ENCODE assay signal across 9 cellular contexts in the genomic region with DNA sequence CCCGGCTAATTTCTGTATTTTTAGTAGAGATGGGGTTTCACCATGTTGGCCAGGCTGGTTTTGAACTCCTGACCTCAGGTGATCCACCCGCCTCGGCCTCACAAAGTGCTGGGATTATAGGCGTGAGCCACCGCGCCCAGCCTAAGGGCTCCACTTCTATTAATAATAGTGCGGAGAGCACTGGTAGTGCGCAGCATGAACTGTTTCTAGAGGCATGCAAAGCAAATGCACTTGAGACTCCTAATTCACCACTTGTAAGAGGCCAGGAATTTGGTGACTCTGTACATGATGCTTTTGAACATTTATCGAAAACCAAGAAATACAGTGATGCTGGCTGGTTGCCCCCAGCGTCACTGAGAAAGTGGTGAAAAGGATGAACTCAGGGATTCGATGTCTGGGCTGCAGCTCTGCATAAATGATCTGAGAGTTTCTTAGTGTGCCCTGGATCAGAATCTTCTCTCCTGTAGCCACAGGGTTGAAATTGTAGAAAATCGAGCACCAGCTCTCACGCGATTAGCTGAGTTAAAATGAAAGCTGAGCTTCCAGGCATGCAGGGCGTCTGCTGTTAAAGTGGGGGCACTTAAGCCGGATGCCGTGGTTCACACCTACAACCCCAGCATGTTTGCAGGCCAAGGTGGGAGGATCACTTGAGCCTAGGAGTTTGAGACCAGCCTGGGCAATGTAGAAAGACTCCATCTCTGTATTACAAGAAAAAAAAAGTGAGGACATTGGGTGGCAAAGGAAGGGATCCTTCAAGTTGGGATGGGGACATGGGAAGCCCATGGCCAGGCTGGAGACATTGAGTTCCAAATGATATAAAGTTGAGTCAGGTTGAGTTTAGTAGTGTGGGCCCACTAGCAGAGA. TPM values are rescaled to one million over a fixed set of nuclear protein-coding genes. Genes with fewer than 3 reads are reported as not detected.
A peak's percentile ranks its signal among the peaks of the same experiment; 100 is the strongest.
DNase-seq lines count a peak whose midpoint lies in the region; ATAC-seq, FAIRE-seq and TF ChIP-seq lines count a peak whose summit lies in the region.
"Had no signal": no experiment of that assay in that cellular context is flagged by ENCODE, and none has a peak within 500 bp of the region (broad histone marks: within the 10 kb centered on the region; RNA-seq: fewer than 3 reads in every experiment).

No MANE protein-coding gene starts in this region.

- TF ChIP-seq CTCF in astrocyte (IDR thresholded peaks at IDR 0.05; ENCODE audit: insufficient read depth, low read depth, low read length) = no peak

- no peak overlapping the region for H3K27ac ChIP-seq in astrocyte (ENCODE audit: low read depth, low read length)

- peak overlapping the region; percentile 81 for H3K4me3 Mint-ChIP-seq in astrocyte (ENCODE audit: unreplicated experiment)

- H3K4me3 ChIP-seq in astrocyte (ENCODE audit: insufficient read depth, low read depth, low read length) = no peak overlapping the region

- DNase-seq in GM12891 (ENCODE audit: insufficient read length, low spot score) (no peak), astrocyte (ENCODE audit: low read depth) (peak; percentile 41), NCI-H82 (lab: John Stamatoyannopoulos, UW) (no peak), A172 (ENCODE audit: low spot score) (no peak), NCI-H1436 treated with DMSO at 0.1 percent for 48 hours (lab: John Stamatoyannopoulos, UW) (no peak), DMS53 (lab: John Stamatoyannopoulos, UW) (no peak)
- DNase-seq in stimulated activated CD4-positive, alpha-beta T cell treated with anti-CD3 and anti-CD28 coated beads, Interleukin-4, amount 100 ng/mL, for 4 hours = peak; percentile 36 to 53
- DNase-seq: NCI-H524 treated with DMSO at 0.1 percent for 48 hours had no signal

- no peaks in the 10 kb centered on the region for H3K27me3 Mint-ChIP-seq in astrocyte (ENCODE audit: low read depth, unreplicated experiment)

- no peak overlapping the region for H2AFZ ChIP-seq in astrocyte (ENCODE audit: low read depth, low read length)

- TF ChIP-seq POLR2A in GM12891 (IDR thresholded peaks at IDR 0.05; ENCODE audit: low read depth, low read length) = no peak

- peaks cover 6% of the 10 kb centered on the region for H3K79me2 ChIP-seq in astrocyte (ENCODE audit: insufficient read depth, low read length)

- no peaks in the 10 kb centered on the region for H3K9me3 Mint-ChIP-seq in astrocyte (ENCODE audit: unreplicated experiment)

- H3K36me3 ChIP-seq in astrocyte (ENCODE audit: insufficient read depth, low read length) = no peaks in the 10 kb centered on the region

- H3K4me2 ChIP-seq in astrocyte (ENCODE audit: low read length) = no peak overlapping the region

- peaks cover 7% of the 10 kb centered on the region for H3K4me1 ChIP-seq in astrocyte (ENCODE audit: insufficient read depth, low read length)

- no peaks in the 10 kb centered on the region for H3K27me3 ChIP-seq in astrocyte (ENCODE audit: insufficient read depth, low read length)

- ATAC-seq in activated CD4-positive, CD25-positive, alpha-beta regulatory T cell treated with anti-CD3 and anti-CD28 coated beads, Interleukin-2, amount 50 U/mL, for 24 hours = peak; percentile 46 to 55

- FAIRE-seq in GM12891 (lab: Jason Lieb, UNC) = peak; percentile 75
- no peak for FAIRE-seq in astrocyte (lab: Jason Lieb, UNC)

- H3K9me3 ChIP-seq in astrocyte (ENCODE audit: insufficient read depth, low read depth, low read length) = no peaks in the 10 kb centered on the region

- H3K27ac Mint-ChIP-seq in astrocyte (ENCODE audit: unreplicated experiment) = no peak overlapping the region

- H3K9ac ChIP-seq in astrocyte (ENCODE audit: low read length) = no peak overlapping the region

- H3K4me1 Mint-ChIP-seq in astrocyte (ENCODE audit: low read depth, unreplicated experiment) = peaks cover 32% of the 10 kb centered on the region

- H3K36me3 Mint-ChIP-seq in astrocyte (ENCODE audit: low read depth, unreplicated experiment) = peaks cover 16% of the 10 kb centered on the region

- peaks cover 26% of the 10 kb centered on the region for H4K20me1 ChIP-seq in astrocyte (ENCODE audit: insufficient read depth, low read length)

TF ChIP-seq in GM12891, 5 proteins besides CTCF, POLR2A, EP300 and RAD21:
- TF ChIP-seq SPI1 (IDR thresholded peaks at IDR 0.05; ENCODE audit: low read depth, low read length) = no peak
- TF ChIP-seq TAF1 (IDR thresholded peaks at IDR 0.05; ENCODE audit: low read depth, low read length) = no peak
- TF ChIP-seq POLR2AphosphoS5 (IDR thresholded peaks at IDR 0.05; ENCODE audit: low read depth, low read length) = no peak
- no peak for TF ChIP-seq POU2F2 (IDR thresholded peaks at IDR 0.05; ENCODE audit: low read depth, low read length)
- TF ChIP-seq PAX5 (IDR thresholded peaks at IDR 0.05; ENCODE audit: insufficient read depth, low read length, severe bottlenecking) = no peak

RNA-seq across cellular contexts. Expression of a gene that starts 4.8 kb away (rescaled TPM):
- polyA plus RNA-seq in GM12891 (2012; ENCODE audit: low read depth, missing spikeins) = 55.7 TPM
- 120 and 129 TPM in 2 replicates for total RNA-seq in astrocyte
- 63.3 and 66.2 TPM in 2 replicates for total RNA-seq in A172 (2014; rRNA removed; shearing (Covaris generic))

RNA-seq across cellular contexts. Expression of a gene that starts 45.2 kb away (rescaled TPM):
- 1.9 TPM for polyA plus RNA-seq in GM12891 (2012; ENCODE audit: low read depth, missing spikeins)
- total RNA-seq in astrocyte = 15.3 and 16.1 TPM in 2 replicates
- 6.4 and 6.9 TPM in 2 replicates for total RNA-seq in A172 (2014; rRNA removed; shearing (Covaris generic))

RNA-seq across cellular contexts. Expression of a gene that starts 45.3 kb away (rescaled TPM):
- polyA plus RNA-seq in GM12891 (2012; ENCODE audit: low read depth, missing spikeins) = 14.0 TPM
- total RNA-seq in astrocyte = 24.0 and 26.0 TPM in 2 replicates
- total RNA-seq in A172 (2014; rRNA removed; shearing (Covaris generic)) = 13.9 and 16.5 TPM in 2 replicates

Comparison
In these comparisons a context has a peak if more than half of its experiments do, and no peak if none do; other contexts are left out.
1. DNase-seq: peak in astrocyte (single experiment) and stimulated activated CD4-positive, alpha-beta T cell treated with anti-CD3 and anti-CD28 coated beads, Interleukin-4, amount 100 ng/mL, for 4 hours (2 of 2); none in GM12891 (single experiment), NCI-H82 (single experiment), A172 (single experiment), NCI-H1436 treated with DMSO at 0.1 percent for 48 hours (single experiment) and DMS53 (single experiment).